In genomic region chr7:2307690-2308107, GRCh38 we compare ENCODE assay signal across 14 cellular contexts. TPM values are rescaled to one million over a fixed set of nuclear protein-coding genes. Genes with fewer than 3 reads are reported as not detected.
DNase-seq lines count a peak whose midpoint lies in the region; ATAC-seq and TF ChIP-seq lines count a peak whose summit lies in the region.
"Had no signal": no experiment of that assay in that cellular context is flagged by ENCODE, and none has a peak within 500 bp of the region (broad histone marks: within the 10 kb centered on the region; RNA-seq: fewer than 3 reads in every experiment).

No MANE protein-coding gene starts in this region.

- no peaks in the 10 kb centered on the region for H3K9me2 ChIP-seq in OCI-LY7 (ENCODE audit: insufficient read depth, low read length)

- no peaks in the 10 kb centered on the region for H4K20me1 ChIP-seq in OCI-LY7 (ENCODE audit: insufficient read depth, low read length)

- H3K27me3 Mint-ChIP-seq in CD14-positive monocyte (ENCODE audit: low read depth in 3 of 3): peaks cover 0 to 7% (median 3%) of the 10 kb centered on the region in 3 donors
- H3K27me3 Mint-ChIP-seq: activated CD8-positive, alpha-beta memory T cell treated with anti-CD3 and anti-CD28 coated beads, Interleukin-2, amount 10 ng/mL, durations not matched to agents 7 days and 5 days had no signal

- H3K79me2 ChIP-seq in OCI-LY7 (ENCODE audit: insufficient read depth, low read depth, low read length): peaks cover 74% of the 10 kb centered on the region; the same call in 1 of the 2 replicates

- peak overlapping the region; percentile 42 to 84 (median 70) for H3K27ac Mint-ChIP-seq in CD14-positive monocyte
- H3K27ac Mint-ChIP-seq: activated CD8-positive, alpha-beta memory T cell treated with anti-CD3 and anti-CD28 coated beads, Interleukin-2, amount 10 ng/mL, durations not matched to agents 7 days and 5 days had no signal

- in situ Hi-C loops in GM18951 (cut with MboI; ENCODE audit: low sequenced_read_pairs, unreplicated experiment): no loop called here

- peak overlapping the region; percentile 72 for H3K4me3 ChIP-seq in OCI-LY7 (ENCODE audit: low read depth, low read length, poor library complexity, severe bottlenecking)
- no peak overlapping the region for H3K4me3 ChIP-seq in upper lobe of left lung

- no TSS peak for BruUV-seq in OCI-LY7 (replicated peaks; lab: Mats Ljungman, UMichigan)

- H3K4me2 ChIP-seq in OCI-LY7 (ENCODE audit: low read length): peak overlapping the region; percentile 88

- H2AFZ ChIP-seq in OCI-LY7 (ENCODE audit: low read length): peak overlapping the region; percentile 63; the same call in 1 of the 2 replicates

- no peak for TF ChIP-seq EP300 in upper lobe of left lung (IDR thresholded peaks at IDR 0.05)

- H3K36me3 ChIP-seq in OCI-LY7 (ENCODE audit: insufficient read depth, low read length): peaks cover 16% of the 10 kb centered on the region
- peaks cover 0 to 10% (median 0%) of the 10 kb centered on the region in 4 donors for H3K36me3 ChIP-seq in upper lobe of left lung

- POLR2A ChIA-PET in OCI-LY7 (lab: Charles Lee): interaction anchor here (0.7 kb wide), 1 partner anchor 86 kb away, joined by 3 read pairs; no protein-coding TSS in a partner anchor

- TF ChIP-seq POLR2A in GM18951 (IDR thresholded peaks at IDR 0.05; ENCODE audit: extremely low read depth, insufficient read depth, insufficient read length) (peak; percentile 33), upper lobe of left lung (IDR thresholded peaks at IDR 0.05) (no peak)

- intact Hi-C loops in CD14-positive monocyte (cut with micrococcal nuclease): no loop called here
- intact Hi-C loops in OCI-LY7 (cut with micrococcal nuclease; ENCODE audit: unreplicated experiment): loop anchor here (2.0 to 5.0 kb wide), 2 partner anchors 19 to 65 kb away; partner anchors contain the start of genes MRM2 and NUDT1
- intact Hi-C loops in left colon (cut with DNase I, micrococcal nuclease): no loop called here

- H3K4me1 Mint-ChIP-seq in CD14-positive monocyte: peaks cover 34% of the 10 kb centered on the region

- DNase-seq in CD14-positive monocyte (ENCODE audit: low spot score) (no peak), OCI-LY7 (ENCODE audit: low spot score) (peak; percentile 86), upper lobe of left lung (no peak), left colon (no peak), DMS153 treated with DMSO at 0.1 percent for 48 hours (lab: John Stamatoyannopoulos, UW; ENCODE audit: unreplicated experiment) (no peak)
- no peak for DNase-seq in activated naive CD4-positive, alpha-beta T cell (lab: John Stamatoyannopoulos, UW)
- DNase-seq: activated CD8-positive, alpha-beta memory T cell treated with anti-CD3 and anti-CD28 coated beads, Interleukin-2, amount 10 ng/mL, durations not matched to agents 7 days and 5 days; glutamatergic neuron; SHP77; stimulated activated CD4-positive, alpha-beta T cell treated with anti-CD3 and anti-CD28 coated beads, Interleukin-2, amount 100 ng/mL, for 48 hours had no signal

- H3K4me3 Mint-ChIP-seq in CD14-positive monocyte: peak overlapping the region; percentile 4 to 49
- H3K4me3 Mint-ChIP-seq: activated CD8-positive, alpha-beta memory T cell treated with anti-CD3 and anti-CD28 coated beads, Interleukin-2, amount 10 ng/mL, durations not matched to agents 7 days and 5 days; nephron had no signal

- TF ChIP-seq CTCF in CD14-positive monocyte (IDR thresholded peaks at IDR 0.05) (no peak), OCI-LY7 (conservative IDR thresholded peaks at IDR 0.05; ENCODE audit: low read length) (no peak), upper lobe of left lung (IDR thresholded peaks at IDR 0.05) (no peak)

- WGBS in upper lobe of left lung, 2 donors: 62 to 76% methylated on average over 7 of the region's 7 CpGs

- H3K27ac ChIP-seq in OCI-LY7 (ENCODE audit: low read depth, low read length, poor library complexity, severe bottlenecking): peak overlapping the region; percentile 85
- H3K27ac ChIP-seq in upper lobe of left lung: no peak overlapping the region
- H3K27ac ChIP-seq: C4-2B had no signal

- no peaks in the 10 kb centered on the region for H3K27me3 ChIP-seq in upper lobe of left lung

- peaks cover 0 to 5% (median 0%) of the 10 kb centered on the region in 7 donors for H3K9me3 Mint-ChIP-seq in CD14-positive monocyte
- H3K9me3 Mint-ChIP-seq: nephron had no signal

- H3K36me3 Mint-ChIP-seq in CD14-positive monocyte: peaks cover 9 to 16% of the 10 kb centered on the region in 2 donors
- H3K36me3 Mint-ChIP-seq: activated CD8-positive, alpha-beta memory T cell treated with anti-CD3 and anti-CD28 coated beads, Interleukin-2, amount 10 ng/mL, durations not matched to agents 7 days and 5 days had no signal

- ATAC-seq in HG02884 (IDR thresholded peaks at IDR 0.05; ENCODE audit: unreplicated experiment): peak; percentile 52
- no peak for ATAC-seq in upper lobe of left lung (ENCODE audit: low FRiP score in 2 of 2)
- ATAC-seq in left colon: no peak
- ATAC-seq: activated CD8-positive, alpha-beta memory T cell treated with anti-CD3 and anti-CD28 coated beads, Interleukin-2, amount 10 ng/mL, durations not matched to agents 7 days and 5 days had no signal

- H3K9me3 ChIP-seq in OCI-LY7 (ENCODE audit: low read length) (no peaks in the 10 kb centered on the region), upper lobe of left lung (no peaks in the 10 kb centered on the region)

- CTCF ChIA-PET in OCI-LY7 (lab: Charles Lee; ENCODE audit: unreplicated experiment): no interaction called here

- H3K4me1 ChIP-seq in OCI-LY7 (ENCODE audit: insufficient read depth, low read length, poor library complexity, severe bottlenecking) (peaks cover 48% of the 10 kb centered on the region), upper lobe of left lung (peaks cover 10 to 17% (median 15%) of the 10 kb centered on the region in 4 donors)

RNA-seq across cellular contexts. Expression of gene SNX8, which starts 6.5 kb away (rescaled TPM):
- polyA plus RNA-seq in CD14-positive monocyte: 10 to 100 TPM; 41.9 to 43.7 TPM
- total RNA-seq in OCI-LY7 (2014; rRNA removed; shearing (Covaris generic)): 4.3 and 12.1 TPM in 2 replicates
- total RNA-seq in OCI-LY7 (2022) (42.0 and 50.2 TPM in 2 replicates), upper lobe of left lung (10 to 100 TPM; 16.0 to 74.3 (median 41.2) TPM), left colon (10 to 100 TPM; 21.8 to 38.0 TPM)

RNA-seq across cellular contexts. Expression of gene EIF3B, which starts 46.9 kb away (rescaled TPM):
- polyA plus RNA-seq in CD14-positive monocyte: 10 to 100 TPM; 46.0 to 69.2 TPM
- 181 and 241 TPM in 2 replicates for total RNA-seq in OCI-LY7 (2014; rRNA removed; shearing (Covaris generic))
- 201 and 225 TPM in 2 replicates for total RNA-seq in OCI-LY7 (2022)
- 100 to 1,000 TPM; 110 to 129 (median 117) TPM for total RNA-seq in upper lobe of left lung
- total RNA-seq in left colon: 100 to 1,000 TPM in 1 of 2 donors, 10 to 100 TPM in 1; 90.4 to 105 TPM
